18 cellular contexts compared by ENCODE assay signal in genomic region chr2:147352294-147352693, GRCh38.
DNase-seq lines count a peak whose midpoint lies in the region; ATAC-seq and TF ChIP-seq lines count a peak whose summit lies in the region.
"Had no signal": no experiment of that assay in that cellular context is flagged by ENCODE, and none has a peak within 500 bp of the region (broad histone marks: within the 10 kb centered on the region; RNA-seq: fewer than 3 reads in every experiment).

No MANE protein-coding gene starts in this region.

- H3K4me3 ChIP-seq in neural progenitor cell = no peak overlapping the region
- H3K4me3 ChIP-seq: lung had no signal

- H3K9me3 Mint-ChIP-seq in neural progenitor cell (no peaks in the 10 kb centered on the region), CD14-positive monocyte (peaks cover 0 to 5% (median 3%) of the 10 kb centered on the region in 7 donors)
- H3K9me3 Mint-ChIP-seq: activated naive CD8-positive, alpha-beta T cell treated with anti-CD3 and anti-CD28 coated beads for 36 hours; naive B cell had no signal

- H3K36me3 Mint-ChIP-seq in neural progenitor cell (no peaks in the 10 kb centered on the region), CD14-positive monocyte (no peaks in the 10 kb centered on the region)
- H3K36me3 Mint-ChIP-seq: activated naive CD8-positive, alpha-beta T cell treated with anti-CD3 and anti-CD28 coated beads for 36 hours; naive B cell had no signal

- H3K9ac ChIP-seq in neural progenitor cell = no peak overlapping the region

- no peak overlapping the region for H3K27ac ChIP-seq in neural progenitor cell
- H3K27ac ChIP-seq: HL-60 had no signal

- TF ChIP-seq CTCF in neural progenitor cell (IDR thresholded peaks at IDR 0.05) (no peak), CD14-positive monocyte (IDR thresholded peaks at IDR 0.05) (no peak)

- peak; percentile 75 for ATAC-seq in GM21717 (IDR thresholded peaks at IDR 0.05; ENCODE audit: unreplicated experiment)
- ATAC-seq in GM18909 (IDR thresholded peaks at IDR 0.05; ENCODE audit: poor library complexity, unreplicated experiment) = no peak
- ATAC-seq in GM18502 (IDR thresholded peaks at IDR 0.05; ENCODE audit: poor library complexity, unreplicated experiment) = no peak
- ATAC-seq: Panc1, SK-N-SH treated with all-trans-retinoic acid at 6 μM for 48 hours had no signal

- H3K79me2 ChIP-seq in neural progenitor cell (ENCODE audit: low read depth) = no peaks in the 10 kb centered on the region

- H3K36me3 ChIP-seq in neural progenitor cell = no peaks in the 10 kb centered on the region

- H3K27me3 ChIP-seq in neural progenitor cell = no peaks in the 10 kb centered on the region

- no peaks in the 10 kb centered on the region for H3F3A ChIP-seq in neural progenitor cell (ENCODE audit: low read depth)

- H2AFZ ChIP-seq in neural progenitor cell (replicated peaks) = peak overlapping the region; percentile 7

- no peaks in the 10 kb centered on the region for H3K4me1 Mint-ChIP-seq in neural progenitor cell
- no peaks in the 10 kb centered on the region for H3K4me1 Mint-ChIP-seq in CD14-positive monocyte
- H3K4me1 Mint-ChIP-seq: activated naive CD8-positive, alpha-beta T cell treated with anti-CD3 and anti-CD28 coated beads for 36 hours; naive B cell had no signal

- H3K4me3 Mint-ChIP-seq in neural progenitor cell = no peak overlapping the region
- no peak overlapping the region for H3K4me3 Mint-ChIP-seq in CD14-positive monocyte
- H3K4me3 Mint-ChIP-seq: activated naive CD8-positive, alpha-beta T cell treated with anti-CD3 and anti-CD28 coated beads for 36 hours; naive B cell had no signal

- DNase-seq in NCI-H128 (lab: John Stamatoyannopoulos, UW; ENCODE audit: unreplicated experiment) (peak; percentile 37), NCI-H345 treated with DMSO at 0.1 percent for 48 hours (lab: John Stamatoyannopoulos, UW; ENCODE audit: unreplicated experiment) (peak; percentile 66), neural progenitor cell (ENCODE audit: low spot score) (no peak), COLO829 (ENCODE audit: low spot score) (no peak), CD14-positive monocyte (ENCODE audit: low spot score) (no peak)
- DNase-seq: activated CD4-positive, CD25-positive, alpha-beta regulatory T cell treated with anti-CD3 and anti-CD28 coated beads, Interleukin-2, amount 50 U/mL, for 72 hours; activated naive CD8-positive, alpha-beta T cell treated with anti-CD3 and anti-CD28 coated beads for 36 hours; IMR-90; naive B cell; NCI-H524 treated with DMSO at 0.1 percent for 48 hours; small intestine had no signal

- H3K27ac Mint-ChIP-seq in neural progenitor cell (no peak overlapping the region), CD14-positive monocyte (no peak overlapping the region)
- H3K27ac Mint-ChIP-seq: activated naive CD8-positive, alpha-beta T cell treated with anti-CD3 and anti-CD28 coated beads for 36 hours; naive B cell had no signal

- no peaks in the 10 kb centered on the region for H3K9me3 ChIP-seq in neural progenitor cell (ENCODE audit: low read depth)

- intact Hi-C loops in CD14-positive monocyte (cut with micrococcal nuclease) = no loop called here

- H3K27me3 Mint-ChIP-seq in neural progenitor cell (ENCODE audit: insufficient read depth, low read depth) (no peaks in the 10 kb centered on the region), CD14-positive monocyte (ENCODE audit: low read depth in 3 of 3) (no peaks in the 10 kb centered on the region)
- H3K27me3 Mint-ChIP-seq: activated naive CD8-positive, alpha-beta T cell treated with anti-CD3 and anti-CD28 coated beads for 36 hours; naive B cell had no signal

- H3K4me1 ChIP-seq in neural progenitor cell = peaks cover 5% of the 10 kb centered on the region

- H3K4me2 ChIP-seq in neural progenitor cell = no peak overlapping the region

- H4K20me1 ChIP-seq in neural progenitor cell (ENCODE audit: low read depth) = no peaks in the 10 kb centered on the region

Comparison
In these comparisons a context has a peak if more than half of its experiments do, and no peak if none do; other contexts are left out.
1. DNase-seq: peak in NCI-H128 (single experiment) and NCI-H345 treated with DMSO at 0.1 percent for 48 hours (single experiment); none in neural progenitor cell (single experiment), COLO829 (single experiment) and CD14-positive monocyte (single experiment).